ENCODE assay signal across 24 cellular contexts in genomic region chr6:122426597-122426996, GRCh38.
"Had no signal": no experiment of that assay in that cellular context is flagged by ENCODE, and none has a peak within 500 bp of the region (broad histone marks: within the 10 kb centered on the region; RNA-seq: fewer than 3 reads in every experiment).

No MANE protein-coding gene starts in this region.

- ATAC-seq: activated CD4-positive, CD25-positive, alpha-beta regulatory T cell treated with anti-CD3 and anti-CD28 coated beads, Interleukin-2, amount 50 U/mL, for 24 hours; activated naive CD8-positive, alpha-beta T cell treated with anti-CD3 and anti-CD28 coated beads, Interleukin-2, amount 50 U/mL, for 24 hours; left lung; right cardiac atrium; T-helper 17 cell had no signal

- H3K4me3 Mint-ChIP-seq: activated CD4-positive, alpha-beta memory T cell treated with anti-CD3 and anti-CD28 coated beads, Interleukin-2, amount 10 ng/mL, durations not matched to agents 7 days and 5 days; activated CD4-positive, alpha-beta T cell treated with anti-CD3 and anti-CD28 coated beads, Interleukin-2, amount 10 ng/mL, durations not matched to agents 7 days and 5 days; activated naive CD4-positive, alpha-beta T cell treated with anti-CD3 and anti-CD28 coated beads, Interleukin-2, amount 10 ng/mL, durations not matched to agents 7 days and 5 days; activated naive CD8-positive, alpha-beta T cell treated with anti-CD3 and anti-CD28 coated beads, Interleukin-2, amount 50 U/mL, for 24 hours; central memory CD8-positive, alpha-beta T cell; neural progenitor cell; stimulated activated naive CD8-positive, alpha-beta T cell treated with anti-CD3 and anti-CD28 coated beads, Interleukin-15, Interleukin-2, amounts not matched to agents 100 ng/mL and 50 ng/mL, for 24 hours; T-helper 17 cell; type B pancreatic cell had no signal

- DNase-seq: activated CD4-positive, alpha-beta memory T cell treated with anti-CD3 and anti-CD28 coated beads, Interleukin-2, amount 10 ng/mL, durations not matched to agents 7 days and 5 days; activated CD4-positive, alpha-beta T cell treated with anti-CD3 and anti-CD28 coated beads, Interleukin-2, amount 10 ng/mL, durations not matched to agents 7 days and 5 days; activated gamma-delta T cell; activated naive CD4-positive, alpha-beta T cell treated with anti-CD3 and anti-CD28 coated beads, Interleukin-2, amount 10 ng/mL, durations not matched to agents 7 days and 5 days; activated naive CD8-positive, alpha-beta T cell treated with anti-CD3 and anti-CD28 coated beads, Interleukin-2, amount 50 U/mL, for 24 hours; dermis blood vessel endothelial cell; effector CD4-positive, alpha-beta T cell; foreskin melanocyte; left lung; occipital lobe; right cardiac atrium; SK-N-SH; spleen; stimulated activated CD4-positive, alpha-beta T cell treated with anti-CD3 and anti-CD28 coated beads, Interleukin-4, amount 100 ng/mL, for 1 hour; substantia nigra; T-helper 17 cell; T1000; uterus; WERI-Rb-1 had no signal

- H3K27ac Mint-ChIP-seq: activated CD4-positive, alpha-beta memory T cell treated with anti-CD3 and anti-CD28 coated beads, Interleukin-2, amount 10 ng/mL, durations not matched to agents 7 days and 5 days; activated CD4-positive, alpha-beta T cell treated with anti-CD3 and anti-CD28 coated beads, Interleukin-2, amount 10 ng/mL, durations not matched to agents 7 days and 5 days; activated naive CD8-positive, alpha-beta T cell treated with anti-CD3 and anti-CD28 coated beads, Interleukin-2, amount 50 U/mL, for 24 hours; neural progenitor cell; stimulated activated naive CD8-positive, alpha-beta T cell treated with anti-CD3 and anti-CD28 coated beads, Interleukin-15, Interleukin-2, amounts not matched to agents 100 ng/mL and 50 ng/mL, for 24 hours; T-helper 17 cell; type B pancreatic cell had no signal

- H3K27me3 Mint-ChIP-seq: activated CD4-positive, alpha-beta memory T cell treated with anti-CD3 and anti-CD28 coated beads, Interleukin-2, amount 10 ng/mL, durations not matched to agents 7 days and 5 days; activated CD4-positive, alpha-beta T cell treated with anti-CD3 and anti-CD28 coated beads, Interleukin-2, amount 10 ng/mL, durations not matched to agents 7 days and 5 days; activated naive CD4-positive, alpha-beta T cell treated with anti-CD3 and anti-CD28 coated beads, Interleukin-2, amount 10 ng/mL, durations not matched to agents 7 days and 5 days; activated naive CD8-positive, alpha-beta T cell treated with anti-CD3 and anti-CD28 coated beads, Interleukin-2, amount 50 U/mL, for 24 hours; central memory CD8-positive, alpha-beta T cell; stimulated activated naive CD8-positive, alpha-beta T cell treated with anti-CD3 and anti-CD28 coated beads, Interleukin-15, Interleukin-2, amounts not matched to agents 100 ng/mL and 50 ng/mL, for 24 hours; T-helper 17 cell; type B pancreatic cell had no signal

- H3K9me3 Mint-ChIP-seq: activated CD4-positive, alpha-beta memory T cell treated with anti-CD3 and anti-CD28 coated beads, Interleukin-2, amount 10 ng/mL, durations not matched to agents 7 days and 5 days; activated CD4-positive, alpha-beta T cell treated with anti-CD3 and anti-CD28 coated beads, Interleukin-2, amount 10 ng/mL, durations not matched to agents 7 days and 5 days; activated naive CD4-positive, alpha-beta T cell treated with anti-CD3 and anti-CD28 coated beads, Interleukin-2, amount 10 ng/mL, durations not matched to agents 7 days and 5 days; activated naive CD8-positive, alpha-beta T cell treated with anti-CD3 and anti-CD28 coated beads, Interleukin-2, amount 50 U/mL, for 24 hours; central memory CD8-positive, alpha-beta T cell; neural progenitor cell; stimulated activated naive CD8-positive, alpha-beta T cell treated with anti-CD3 and anti-CD28 coated beads, Interleukin-15, Interleukin-2, amounts not matched to agents 100 ng/mL and 50 ng/mL, for 24 hours; type B pancreatic cell had no signal

- H3K4me1 Mint-ChIP-seq: activated naive CD4-positive, alpha-beta T cell treated with anti-CD3 and anti-CD28 coated beads, Interleukin-2, amount 10 ng/mL, durations not matched to agents 7 days and 5 days; neural progenitor cell had no signal
